ENCODE assay signal across 15 cellular contexts in genomic region chr6:143773503-143773902, GRCh38.
DNase-seq lines count a peak whose midpoint lies in the region; ATAC-seq, FAIRE-seq and TF ChIP-seq lines count a peak whose summit lies in the region.
"Had no signal": no experiment of that assay in that cellular context is flagged by ENCODE, and none has a peak within 500 bp of the region (broad histone marks: within the 10 kb centered on the region; RNA-seq: fewer than 3 reads in every experiment).

No MANE protein-coding gene starts in this region.

- peaks cover 3% of the 10 kb centered on the region; the same call in 1 of the 2 replicates for H3F3A ChIP-seq in GM23338 (replicated peaks; ENCODE audit: low read depth)

- no peaks in the 10 kb centered on the region for H3K9me3 ChIP-seq in right atrium auricular region
- H3K9me3 ChIP-seq in gastrocnemius medialis = no peaks in the 10 kb centered on the region
- no peaks in the 10 kb centered on the region for H3K9me3 ChIP-seq in small intestine (ENCODE audit: control insufficient read depth, low read depth)

- H3K27ac ChIP-seq in GM23338 (ENCODE audit: low read depth) (peak overlapping the region; percentile 68), right atrium auricular region (peak overlapping the region; percentile 12 to 58), gastrocnemius medialis (peak overlapping the region in 3 of 4 donors; percentile 28 to 55 (median 41)), caudate nucleus (ENCODE audit: low read depth, low read length) (no peak overlapping the region), small intestine (ENCODE audit: low read depth in 1 of 2, low read length in 1 of 2) (peak overlapping the region in 1 of 2 donors; percentile 53)

- no peak overlapping the region for H2AFZ ChIP-seq in GM23338

- in situ Hi-C loops in gastrocnemius medialis (cut with MboI; ENCODE audit: low sequenced_read_pairs in 4 of 4) = no loop called here

- H3K4me1 ChIP-seq in GM23338 (ENCODE audit: insufficient read depth) (no peaks in the 10 kb centered on the region), right atrium auricular region (peaks cover 0 to 39% of the 10 kb centered on the region in 2 donors), gastrocnemius medialis (peaks cover 13 to 31% of the 10 kb centered on the region in 2 donors), small intestine (ENCODE audit: control insufficient read depth in 2 of 2, insufficient read depth in 1 of 2, low read depth in 1 of 2, low read length in 1 of 2) (no peaks in the 10 kb centered on the region)

- peaks cover 12% of the 10 kb centered on the region; the same call in 2 of the 3 replicates for H3K36me3 Mint-ChIP-seq in GM23338 (ENCODE audit: low read depth)

- no peaks in the 10 kb centered on the region for H3K9me2 ChIP-seq in GM23338 (ENCODE audit: insufficient read depth)

- no peak for DNase-seq in GM23338 (ENCODE audit: low spot score)
- DNase-seq in choroid plexus epithelial cell (ENCODE audit: low read depth) = peak; percentile 15
- DNase-seq in right atrium auricular region (ENCODE audit: low spot score) = no peak
- DNase-seq in gastrocnemius medialis = no peak
- no peak for DNase-seq in DMS153 (lab: John Stamatoyannopoulos, UW)
- DNase-seq in effector CD4-positive, alpha-beta T cell = no peak
- no peak for DNase-seq in caudate nucleus (lab: John Stamatoyannopoulos, UW)
- no peak for DNase-seq in small intestine
- DNase-seq: activated CD4-positive, alpha-beta memory T cell treated with anti-CD3 and anti-CD28 coated beads for 36 hours; NCI-H1105; stimulated activated CD4-positive, alpha-beta T cell treated with anti-CD3 and anti-CD28 coated beads, Interleukin-2, amount 100 ng/mL, for 24 hours; T-helper 9 cell had no signal

- no peak for TF ChIP-seq POLR2A in gastrocnemius medialis (IDR thresholded peaks at IDR 0.05)

- H3K27ac Mint-ChIP-seq in GM23338 = no peak overlapping the region; the same call in 1 of the 2 replicates
- H3K27ac Mint-ChIP-seq: activated CD4-positive, alpha-beta memory T cell treated with anti-CD3 and anti-CD28 coated beads for 36 hours; activated T-helper 2 cell treated with anti-CD3 and anti-CD28 coated beads, Interferon-gamma antibody, Interleukin-2, Interleukin-4, amounts not matched to agents 10 μg/mL and 5 μg/mL and 100 μg/mL, durations not matched to agents 14 hours and 24 hours and 36 hours had no signal

- TF ChIP-seq CTCF in GM23338 (conservative IDR thresholded peaks at IDR 0.05; ENCODE audit: low read depth in 2 of 2) (no peak), choroid plexus epithelial cell (conservative IDR thresholded peaks at IDR 0.05; ENCODE audit: low read depth, low read length) (no peak), right atrium auricular region (IDR thresholded peaks at IDR 0.05) (no peak), gastrocnemius medialis (IDR thresholded peaks at IDR 0.05 in 4 of 5, conservative IDR thresholded peaks at IDR 0.05 in 1 of 5) (no peak)

- no peaks in the 10 kb centered on the region for H3K9me3 Mint-ChIP-seq in GM23338
- H3K9me3 Mint-ChIP-seq: activated CD4-positive, alpha-beta memory T cell treated with anti-CD3 and anti-CD28 coated beads for 36 hours; activated T-helper 2 cell treated with anti-CD3 and anti-CD28 coated beads, Interferon-gamma antibody, Interleukin-2, Interleukin-4, amounts not matched to agents 10 μg/mL and 5 μg/mL and 100 μg/mL, durations not matched to agents 14 hours and 24 hours and 36 hours; IgD-negative memory B cell had no signal

- intact Hi-C loops in gastrocnemius medialis (cut with DNase I; ENCODE audit: low total_unique reads) = no loop called here

- H3K4me3 ChIP-seq in GM23338 (no peak overlapping the region), choroid plexus epithelial cell (ENCODE audit: low read depth, low read length) (no peak overlapping the region), right atrium auricular region (no peak overlapping the region), gastrocnemius medialis (no peak overlapping the region), small intestine (ENCODE audit: low read depth in 1 of 2, low read length in 2 of 2) (no peak overlapping the region)

- no peaks in the 10 kb centered on the region for H4K20me1 ChIP-seq in GM23338 (replicated peaks; ENCODE audit: insufficient read depth)

- FAIRE-seq in small intestine (lab: Jason Lieb, UNC) = no peak
- FAIRE-seq: islet of Langerhans had no signal

- peaks cover 25% of the 10 kb centered on the region for H3K36me3 ChIP-seq in GM23338 (ENCODE audit: insufficient read depth)
- peaks cover 35% of the 10 kb centered on the region for H3K36me3 ChIP-seq in right atrium auricular region
- H3K36me3 ChIP-seq in gastrocnemius medialis = peaks cover 0 to 18% of the 10 kb centered on the region in 2 donors
- H3K36me3 ChIP-seq in small intestine (ENCODE audit: control insufficient read depth in 2 of 2, insufficient read depth in 2 of 2, low read length in 2 of 2) = no peaks in the 10 kb centered on the region

- H3K27me3 Mint-ChIP-seq in GM23338 (ENCODE audit: insufficient read depth, low read depth, poor library complexity) = no peaks in the 10 kb centered on the region
- H3K27me3 Mint-ChIP-seq: activated CD4-positive, alpha-beta memory T cell treated with anti-CD3 and anti-CD28 coated beads for 36 hours; IgD-negative memory B cell had no signal

- H3K79me2 ChIP-seq in GM23338 (replicated peaks; ENCODE audit: insufficient read depth) = no peaks in the 10 kb centered on the region

- H3K4me1 Mint-ChIP-seq in GM23338 = peaks cover 12% of the 10 kb centered on the region
- H3K4me1 Mint-ChIP-seq: IgD-negative memory B cell had no signal

- H3K27me3 ChIP-seq in GM23338 (ENCODE audit: insufficient read depth) (no peaks in the 10 kb centered on the region), right atrium auricular region (no peaks in the 10 kb centered on the region), gastrocnemius medialis (no peaks in the 10 kb centered on the region), small intestine (ENCODE audit: control insufficient read depth in 2 of 2, insufficient read depth in 2 of 2, low read length in 2 of 2) (no peaks in the 10 kb centered on the region)

- H3K4me2 ChIP-seq in GM23338 = no peak overlapping the region

- H3K4me3 Mint-ChIP-seq in GM23338 = no peak overlapping the region
- H3K4me3 Mint-ChIP-seq: activated CD4-positive, alpha-beta memory T cell treated with anti-CD3 and anti-CD28 coated beads for 36 hours; IgD-negative memory B cell had no signal

- ATAC-seq in GM23338 = no peak
- peak; percentile 21 to 41 for ATAC-seq in gastrocnemius medialis

- WGBS in small intestine, 3 donors = 47 to 73% (median 63%) methylated on average over 3 of the region's 3 CpGs

TF ChIP-seq in GM23338, 12 proteins besides CTCF, POLR2A, EP300 and RAD21:
- TF ChIP-seq ETS1 (IDR thresholded peaks at IDR 0.05) (no peak), ZNF331 (CRISPR knock-in tag; IDR thresholded peaks at IDR 0.05; ENCODE audit: low read depth) (no peak), ZNF114 (CRISPR knock-in tag; IDR thresholded peaks at IDR 0.05) (no peak), EZH2 (IDR thresholded peaks at IDR 0.05; ENCODE audit: low read depth, unreplicated experiment) (no peak), STAT1 (IDR thresholded peaks at IDR 0.05; ENCODE audit: unreplicated experiment) (no peak), CREB1 (CRISPR knock-in tag; IDR thresholded peaks at IDR 0.05; ENCODE audit: low read depth) (no peak), POLR2AphosphoS5 (IDR thresholded peaks at IDR 0.05; ENCODE audit: low read depth) (no peak), NANOG (IDR thresholded peaks at IDR 0.05; ENCODE audit: borderline replicate concordance) (no peak), REST (IDR thresholded peaks at IDR 0.05; ENCODE audit: unreplicated experiment) (no peak)
